ENCODE assay signal across 22 cellular contexts in genomic region chr5:110815916-110816605, GRCh38.
DNase-seq lines count a peak whose midpoint lies in the region; ATAC-seq, FAIRE-seq and TF ChIP-seq lines count a peak whose summit lies in the region.
"Had no signal": no experiment of that assay in that cellular context is flagged by ENCODE, and none has a peak within 500 bp of the region (broad histone marks: within the 10 kb centered on the region; RNA-seq: fewer than 3 reads in every experiment).

No MANE protein-coding gene starts in this region.

- FAIRE-seq in endothelial cell of umbilical vein (lab: Jason Lieb, UNC), result no peak
- FAIRE-seq in urothelium cell line (lab: Jason Lieb, UNC), result no peak
- FAIRE-seq: kidney had no signal

- POLR2A ChIA-PET in endothelial cell of umbilical vein (lab: Charles Lee), result no interaction called here

- no peak overlapping the region for H3K9ac ChIP-seq in endothelial cell of umbilical vein (replicated peaks; ENCODE audit: extremely low read depth, insufficient read depth, low read length)
- H3K9ac ChIP-seq: BLaER1 had no signal

- BruUV-seq in endothelial cell of umbilical vein (replicated peaks; lab: Mats Ljungman, UMichigan), result no TSS peak

- no peak overlapping the region for H2AFZ ChIP-seq in endothelial cell of umbilical vein (ENCODE audit: low read depth, low read length)
- H2AFZ ChIP-seq: PC-9 had no signal

- no peak for TF ChIP-seq POLR2A in endothelial cell of umbilical vein (IDR thresholded peaks at IDR 0.05; ENCODE audit: low read depth, low read length)

- dilution Hi-C loops in endothelial cell of umbilical vein (cut with MboI; ENCODE audit: extremely low pct_ligation_motif_present, low sequenced_read_pairs), result no loop called here

- H3K4me3 ChIP-seq in endothelial cell of umbilical vein (replicated peaks in 1 of 3; ENCODE audit: insufficient read depth in 1 of 3, low read depth in 1 of 3, low read length in 3 of 3), result no peak overlapping the region
- H3K4me3 ChIP-seq: BLaER1, PC-9, psoas muscle, SJSA1, testis had no signal

- H3K27me3 ChIP-seq in endothelial cell of umbilical vein (ENCODE audit: control insufficient read depth in 2 of 2, insufficient read depth in 2 of 2, low read length in 2 of 2), result no peaks in the 10 kb centered on the region
- H3K27me3 ChIP-seq: BLaER1, SJSA1, testis had no signal

- CTCF ChIA-PET in endothelial cell of umbilical vein (lab: Charles Lee), result no interaction called here

- H3K4me1 ChIP-seq in endothelial cell of umbilical vein (ENCODE audit: control insufficient read depth, extremely low read depth, insufficient read depth, low read length), result no peaks in the 10 kb centered on the region
- H3K4me1 ChIP-seq: BLaER1, psoas muscle, SJSA1, testis had no signal

- TF ChIP-seq CTCF in endothelial cell of umbilical vein (IDR thresholded peaks at IDR 0.05; ENCODE audit: extremely low read depth in 1 of 2, insufficient read depth in 1 of 2, low read depth in 1 of 2, low read length in 2 of 2), result no peak

- ATAC-seq in HG03342 (IDR thresholded peaks at IDR 0.05; ENCODE audit: unreplicated experiment), result no peak
- ATAC-seq: activated CD8-positive, alpha-beta memory T cell treated with anti-CD3 and anti-CD28 coated beads, Interleukin-2, amount 10 ng/mL, durations not matched to agents 7 days and 5 days; psoas muscle had no signal

- no peaks in the 10 kb centered on the region for H3K9me3 ChIP-seq in endothelial cell of umbilical vein (replicated peaks; ENCODE audit: control insufficient read depth, insufficient read depth, low read length)
- H3K9me3 ChIP-seq: BLaER1, psoas muscle, SJSA1, testis had no signal

- no peaks in the 10 kb centered on the region for H3K79me2 ChIP-seq in endothelial cell of umbilical vein (ENCODE audit: control insufficient read depth, insufficient read depth, low read length)

- intact Hi-C loops in endothelial cell of umbilical vein (cut with micrococcal nuclease), result no loop called here

- no peaks in the 10 kb centered on the region for H3K9me1 ChIP-seq in endothelial cell of umbilical vein (replicated peaks; ENCODE audit: control insufficient read depth, extremely low read depth, insufficient read depth, low read length)

- H3K4me2 ChIP-seq in endothelial cell of umbilical vein (ENCODE audit: insufficient read depth, low read length), result no peak overlapping the region
- H3K4me2 ChIP-seq: BLaER1, PC-9 had no signal

- H4K20me1 ChIP-seq in endothelial cell of umbilical vein (replicated peaks; ENCODE audit: control insufficient read depth, extremely low read depth, insufficient read depth, low read length), result no peaks in the 10 kb centered on the region
- H4K20me1 ChIP-seq: BLaER1 had no signal

- H3K27ac ChIP-seq in endothelial cell of umbilical vein (ENCODE audit: insufficient read depth, low read depth, low read length), result no peak overlapping the region
- H3K27ac ChIP-seq: BLaER1, PC-9, psoas muscle, SJSA1, testis had no signal

- DNase-seq in HT1080 (ENCODE audit: low read depth), result peak; percentile 7
- peak; percentile 66 for DNase-seq in NOMO-1 treated with DMSO at 0.1 percent for 48 hours (lab: John Stamatoyannopoulos, UW; ENCODE audit: unreplicated experiment)
- DNase-seq in endothelial cell of umbilical vein (ENCODE audit: low read depth, low spot score), result peak; percentile 24
- DNase-seq in non-pigmented ciliary epithelial cell (ENCODE audit: low read depth), result peak; percentile 41
- no peak for DNase-seq in urothelium cell line (ENCODE audit: low spot score)
- DNase-seq in UCSD-AML1 (lab: John Stamatoyannopoulos, UW; ENCODE audit: unreplicated experiment), result no peak
- DNase-seq: activated CD4-positive, CD25-positive, alpha-beta regulatory T cell treated with anti-CD3 and anti-CD28 coated beads, Interleukin-2, amount 50 U/mL, for 72 hours; activated CD8-positive, alpha-beta memory T cell treated with anti-CD3 and anti-CD28 coated beads, Interleukin-2, amount 10 ng/mL, durations not matched to agents 7 days and 5 days; activated effector memory CD4-positive, alpha-beta T cell treated with Interleukin-2 at 50 U/mL for 16 hours; amniotic stem cell; hypothalamus; kidney; midbrain; NCI-H2029 treated with DMSO at 0.1 percent for 48 hours; NCI-H526; PC-9; psoas muscle; stimulated activated CD4-positive, alpha-beta T cell treated with anti-CD3 and anti-CD28 coated beads, Interleukin-12 subunit alpha, Interleukin-12 subunit beta, amount 100 ng/mL, for 4 hours; testis had no signal

- H3K36me3 ChIP-seq in endothelial cell of umbilical vein (ENCODE audit: control insufficient read depth in 2 of 2, extremely low read depth in 1 of 2, insufficient read depth in 2 of 2, low read length in 2 of 2), result no peaks in the 10 kb centered on the region
- H3K36me3 ChIP-seq: BLaER1, SJSA1 had no signal

TF ChIP-seq in endothelial cell of umbilical vein, 7 proteins besides CTCF, POLR2A, EP300 and RAD21:
- TF ChIP-seq MAX (IDR thresholded peaks at IDR 0.05; ENCODE audit: insufficient read depth, insufficient read length) (no peak), GATA2 (IDR thresholded peaks at IDR 0.05; ENCODE audit: insufficient read depth, insufficient read length, low read depth, low read length) (no peak), POLR2AphosphoS5 (IDR thresholded peaks at IDR 0.05; ENCODE audit: insufficient read depth, low read depth, low read length) (no peak), FOS (IDR thresholded peaks at IDR 0.05; ENCODE audit: borderline replicate concordance, insufficient read depth, low read length) (no peak)

Comparison
In these comparisons a context has a peak if more than half of its experiments do, and no peak if none do; other contexts are left out.
1. DNase-seq: peak in HT1080 (single experiment), NOMO-1 treated with DMSO at 0.1 percent for 48 hours (single experiment), endothelial cell of umbilical vein (single experiment) and non-pigmented ciliary epithelial cell (single experiment); none in urothelium cell line (single experiment) and UCSD-AML1 (single experiment).